Comparison of ENCODE assay signal across 27 cellular contexts in the genomic region with DNA sequence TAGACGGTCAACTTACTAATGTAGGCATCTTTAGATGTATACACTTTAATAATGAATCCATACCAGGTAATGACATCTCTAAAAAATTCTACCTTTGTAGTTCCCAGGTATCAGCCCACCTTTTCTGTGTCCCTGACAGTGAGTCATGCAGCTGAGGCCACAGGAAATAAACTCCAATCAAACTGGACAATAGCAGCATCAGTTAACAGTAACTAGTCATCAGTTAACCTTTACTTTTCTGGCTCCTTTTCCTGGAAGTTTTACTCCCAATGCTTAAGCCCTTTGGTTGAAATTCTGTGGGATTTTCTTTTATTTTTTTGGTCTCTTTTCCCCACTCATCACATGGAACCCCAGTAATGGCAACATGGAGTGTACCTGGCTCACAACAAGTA.
"Had no signal": no experiment of that assay in that cellular context is flagged by ENCODE, and none has a peak within 500 bp of the region (broad histone marks: within the 10 kb centered on the region; RNA-seq: fewer than 3 reads in every experiment).

No MANE protein-coding gene starts in this region.

- H3K27ac ChIP-seq: neural progenitor cell, ovary, parathyroid adenoma, prostate gland, right lobe of liver, sigmoid colon, suprapubic skin, testis, tibial artery, transverse colon, upper lobe of right lung, uterus had no signal

- FAIRE-seq: small intestine had no signal

- H3K27me3 ChIP-seq: neural progenitor cell, ovary, right lobe of liver, sigmoid colon, suprapubic skin, testis, tibial artery, transverse colon, upper lobe of right lung, uterus had no signal

- H3K9me3 ChIP-seq: ovary, prostate gland, right lobe of liver, sigmoid colon, suprapubic skin, testis, tibial artery, transverse colon, upper lobe of right lung, uterus had no signal

- H3K9ac ChIP-seq: neural progenitor cell, parathyroid adenoma had no signal

- H3K4me3 ChIP-seq: neural progenitor cell, ovary, prostate gland, right lobe of liver, sigmoid colon, suprapubic skin, testis, tibial artery, transverse colon, upper lobe of right lung, uterus had no signal

- H3K4me1 ChIP-seq: parathyroid adenoma, prostate gland, right lobe of liver, sigmoid colon, suprapubic skin, testis, tibial artery, transverse colon, upper lobe of right lung, uterus had no signal

- H3K36me3 ChIP-seq: neural progenitor cell, ovary, prostate gland, right lobe of liver, sigmoid colon, suprapubic skin, tibial artery, transverse colon, upper lobe of right lung, uterus had no signal

- DNase-seq: naive thymus-derived CD4-positive, alpha-beta T cell; natural killer cell; occipital lobe; ovary; posterior cingulate gyrus; right cardiac atrium; right lobe of liver; sigmoid colon; small intestine; stimulated activated CD4-positive, alpha-beta T cell treated with anti-CD3 and anti-CD28 coated beads, Interleukin-15, amount 100 ng/mL, for 24 hours; stimulated activated CD4-positive, alpha-beta T cell treated with anti-CD3 and anti-CD28 coated beads, Interleukin-2, amount 100 ng/mL, for 24 hours; stimulated activated CD4-positive, alpha-beta T cell treated with anti-CD3 and anti-CD28 coated beads, Interleukin-2, amount 100 ng/mL, for 48 hours; stimulated activated CD4-positive, alpha-beta T cell treated with anti-CD3 and anti-CD28 coated beads, Interleukin-4, amount 100 ng/mL, for 4 hours; stimulated activated CD8-positive, alpha-beta memory T cell treated with anti-CD3 and anti-CD28 coated beads, Interleukin-4, amount 100 ng/mL, for 48 hours; stimulated activated naive CD4-positive, alpha-beta T cell; stimulated activated naive CD8-positive, alpha-beta T cell treated with anti-CD3 and anti-CD28 coated beads, Interleukin-15, amount 100 ng/mL, for 72 hours; stimulated activated naive CD8-positive, alpha-beta T cell treated with anti-CD3 and anti-CD28 coated beads, Interleukin-15, Interleukin-2, amounts not matched to agents 100 U/mL and 50 U/mL, for 24 hours; substantia nigra; testis; tibial artery; transverse colon; upper lobe of right lung; uterus had no signal
